Comparison of ENCODE assay signal across 8 cellular contexts in the genomic region with DNA sequence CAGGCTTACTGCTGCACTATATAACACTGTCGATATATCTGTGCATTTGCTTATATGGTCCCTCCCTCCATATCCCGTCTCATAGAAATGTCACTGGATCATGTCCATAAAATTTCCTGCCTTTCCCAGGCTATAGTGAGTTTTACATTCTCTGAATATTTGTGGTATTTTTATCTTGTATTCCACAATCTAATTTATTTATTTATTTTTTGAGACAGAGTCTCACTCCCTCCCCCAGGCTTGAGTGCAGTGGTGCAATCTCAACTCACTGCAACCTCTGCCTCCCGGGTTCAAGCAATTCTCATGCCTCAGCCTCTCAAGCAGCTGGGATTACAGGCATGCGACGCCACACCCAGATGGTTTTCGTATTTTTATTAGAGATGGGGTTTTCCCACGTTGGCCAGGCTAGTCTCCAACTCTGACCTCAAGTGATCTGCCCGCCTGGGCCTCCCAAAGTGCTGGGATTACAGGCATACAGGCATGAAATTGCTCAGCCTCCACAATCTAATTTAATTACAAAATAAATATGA. TPM values are rescaled to one million over a fixed set of nuclear protein-coding genes. Genes with fewer than 3 reads are reported as not detected.
DNase-seq lines count a peak whose midpoint lies in the region; ATAC-seq and TF ChIP-seq lines count a peak whose summit lies in the region.

No MANE protein-coding gene starts in this region.

- no peak overlapping the region for H3K4me3 ChIP-seq in foreskin fibroblast (ENCODE audit: low read depth in 1 of 2, low read length in 2 of 2)

- no peak for TF ChIP-seq CTCF in foreskin fibroblast (IDR thresholded peaks at IDR 0.05; ENCODE audit: low read depth, low read length)

- DNase-seq in ELR (ENCODE audit: low read depth) (peak; percentile 97), foreskin fibroblast (peak; percentile 90 to 93), renal cortical epithelial cell (ENCODE audit: low read depth) (peak; percentile 86), Kasumi-1 (lab: John Stamatoyannopoulos, UW) (no peak)
- DNase-seq in stimulated activated CD4-positive, alpha-beta T cell treated with anti-CD3 and anti-CD28 coated beads, Interleukin-4, amount 100 ng/mL, for 4 hours = no peak

- ATAC-seq in SK-N-SH treated with all-trans-retinoic acid at 6 μM for 48 hours (peak; percentile 93), GM21737 (IDR thresholded peaks at IDR 0.05; ENCODE audit: unreplicated experiment) (no peak), HG03139 (IDR thresholded peaks at IDR 0.05; ENCODE audit: unreplicated experiment) (no peak)

TF ChIP-seq in SK-N-SH treated with all-trans-retinoic acid at 6 μM for 48 hours, 23 proteins besides CTCF, POLR2A, EP300 and RAD21:
- no peak; the same call in 1 of the 2 replicates for TF ChIP-seq ZNF565 (CRISPR knock-in tag; conservative IDR thresholded peaks at IDR 0.05; ENCODE audit: low read depth)
- no peak for TF ChIP-seq GLIS3 (CRISPR knock-in tag; IDR thresholded peaks at IDR 0.05)
- TF ChIP-seq ZFP3 (CRISPR knock-in tag; IDR thresholded peaks at IDR 0.05) = no peak; the same call in 1 of the 2 replicates
- TF ChIP-seq ARNTL (CRISPR knock-in tag; IDR thresholded peaks at IDR 0.05; ENCODE audit: borderline replicate concordance, low read depth) = no peak
- TF ChIP-seq ZC3H10 (CRISPR knock-in tag; IDR thresholded peaks at IDR 0.05) = 0 out of 2 replicates have a peak, but pooled peaks have one; percentile 20
- peak; percentile 83 for TF ChIP-seq ISL1 (CRISPR knock-in tag; IDR thresholded peaks at IDR 0.05)
- peak; percentile 51; the same call in 1 of the 2 replicates for TF ChIP-seq ZNF70 (CRISPR knock-in tag; IDR thresholded peaks at IDR 0.05)
- TF ChIP-seq, protein P1, sequence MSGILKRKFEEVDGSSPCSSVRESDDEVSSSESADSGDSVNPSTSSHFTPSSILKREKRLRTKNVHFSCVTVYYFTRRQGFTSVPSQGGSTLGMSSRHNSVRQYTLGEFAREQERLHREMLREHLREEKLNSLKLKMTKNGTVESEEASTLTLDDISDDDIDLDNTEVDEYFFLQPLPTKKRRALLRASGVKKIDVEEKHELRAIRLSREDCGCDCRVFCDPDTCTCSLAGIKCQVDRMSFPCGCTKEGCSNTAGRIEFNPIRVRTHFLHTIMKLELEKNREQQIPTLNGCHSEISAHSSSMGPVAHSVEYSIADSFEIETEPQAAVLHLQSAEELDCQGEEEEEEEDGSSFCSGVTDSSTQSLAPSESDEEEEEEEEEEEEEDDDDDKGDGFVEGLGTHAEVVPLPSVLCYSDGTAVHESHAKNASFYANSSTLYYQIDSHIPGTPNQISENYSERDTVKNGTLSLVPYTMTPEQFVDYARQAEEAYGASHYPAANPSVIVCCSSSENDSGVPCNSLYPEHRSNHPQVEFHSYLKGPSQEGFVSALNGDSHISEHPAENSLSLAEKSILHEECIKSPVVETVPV (CRISPR knock-in tag; IDR thresholded peaks at IDR 0.05) = no peak
- no peak for TF ChIP-seq RARB (CRISPR knock-in tag; IDR thresholded peaks at IDR 0.05)
- TF ChIP-seq ZNF8 (CRISPR knock-in tag; IDR thresholded peaks at IDR 0.05) = 0 out of 2 replicates have a peak, but pooled peaks have one; percentile 5
- no peak for TF ChIP-seq PPARA (CRISPR knock-in tag; IDR thresholded peaks at IDR 0.05; ENCODE audit: borderline replicate concordance)
- TF ChIP-seq, protein P2, sequence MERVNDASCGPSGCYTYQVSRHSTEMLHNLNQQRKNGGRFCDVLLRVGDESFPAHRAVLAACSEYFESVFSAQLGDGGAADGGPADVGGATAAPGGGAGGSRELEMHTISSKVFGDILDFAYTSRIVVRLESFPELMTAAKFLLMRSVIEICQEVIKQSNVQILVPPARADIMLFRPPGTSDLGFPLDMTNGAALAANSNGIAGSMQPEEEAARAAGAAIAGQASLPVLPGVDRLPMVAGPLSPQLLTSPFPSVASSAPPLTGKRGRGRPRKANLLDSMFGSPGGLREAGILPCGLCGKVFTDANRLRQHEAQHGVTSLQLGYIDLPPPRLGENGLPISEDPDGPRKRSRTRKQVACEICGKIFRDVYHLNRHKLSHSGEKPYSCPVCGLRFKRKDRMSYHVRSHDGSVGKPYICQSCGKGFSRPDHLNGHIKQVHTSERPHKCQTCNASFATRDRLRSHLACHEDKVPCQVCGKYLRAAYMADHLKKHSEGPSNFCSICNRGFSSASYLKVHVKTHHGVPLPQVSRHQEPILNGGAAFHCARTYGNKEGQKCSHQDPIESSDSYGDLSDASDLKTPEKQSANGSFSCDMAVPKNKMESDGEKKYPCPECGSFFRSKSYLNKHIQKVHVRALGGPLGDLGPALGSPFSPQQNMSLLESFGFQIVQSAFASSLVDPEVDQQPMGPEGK (CRISPR knock-in tag; IDR thresholded peaks at IDR 0.05; ENCODE audit: borderline replicate concordance) = peak; percentile 89; the same call in 1 of the 2 replicates
- TF ChIP-seq CSDC2 (CRISPR knock-in tag; IDR thresholded peaks at IDR 0.05) = peak; percentile 14; the same call in 1 of the 2 replicates

RNA-seq across cellular contexts. Expression of a gene that starts 12.9 kb away (rescaled TPM):
- 57.2 and 63.4 TPM in 2 replicates for total RNA-seq in renal cortical epithelial cell

Comparison
In these comparisons a context has a peak if more than half of its experiments do, and no peak if none do; other contexts are left out.
1. DNase-seq: peak in ELR (single experiment), foreskin fibroblast (2 of 2) and renal cortical epithelial cell (single experiment); none in Kasumi-1 (0 of 2) and stimulated activated CD4-positive, alpha-beta T cell treated with anti-CD3 and anti-CD28 coated beads, Interleukin-4, amount 100 ng/mL, for 4 hours (0 of 2).